Comparison of ENCODE assay signal across 1 cellular context in the genomic region with DNA sequence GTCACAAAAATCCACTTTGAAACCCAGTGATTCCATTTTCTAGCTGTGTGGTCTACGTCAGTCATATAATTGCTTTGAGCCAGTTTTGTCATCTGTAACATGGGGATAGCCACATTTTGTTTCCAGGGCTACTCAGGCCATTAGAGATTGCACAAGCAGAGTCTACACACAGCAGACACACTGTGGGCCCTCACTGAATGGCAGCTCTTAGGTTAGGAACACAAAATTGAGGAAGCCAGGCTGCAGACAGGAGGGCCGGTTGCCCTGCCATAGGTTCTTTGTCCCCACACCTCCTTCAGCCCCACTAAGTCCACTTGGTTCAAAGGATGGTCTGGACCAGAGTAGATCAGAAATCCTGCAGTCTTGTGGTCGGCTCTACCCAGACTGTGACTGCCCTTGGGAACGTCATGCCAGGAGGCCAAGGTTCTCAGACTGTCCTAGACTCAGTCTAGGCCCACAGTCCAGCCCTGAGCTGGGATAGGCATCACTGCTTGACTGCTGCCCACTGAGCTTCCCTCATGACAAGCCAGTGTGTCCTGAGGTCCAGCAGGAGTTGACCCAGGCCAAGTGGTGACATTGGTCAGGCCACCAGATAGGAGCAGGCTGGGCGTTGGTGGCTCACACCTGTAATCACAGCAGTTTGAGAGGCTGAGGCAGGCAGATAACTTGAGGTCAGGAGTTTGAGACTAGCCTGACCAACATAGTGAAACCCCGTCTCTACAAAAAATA.
TF ChIP-seq lines count a peak whose summit lies in the region.

No MANE protein-coding gene starts in this region.

TF ChIP-seq in H1, 55 proteins besides CTCF, POLR2A, EP300 and RAD21:
- TF ChIP-seq POLR2AphosphoS5 (IDR thresholded peaks at IDR 0.05; ENCODE audit: low read depth, low read length) (no peak), CHD2 (IDR thresholded peaks at IDR 0.05; ENCODE audit: low read length) (no peak)
